Comparison of ENCODE assay signal across 15 cellular contexts in the genomic region with DNA sequence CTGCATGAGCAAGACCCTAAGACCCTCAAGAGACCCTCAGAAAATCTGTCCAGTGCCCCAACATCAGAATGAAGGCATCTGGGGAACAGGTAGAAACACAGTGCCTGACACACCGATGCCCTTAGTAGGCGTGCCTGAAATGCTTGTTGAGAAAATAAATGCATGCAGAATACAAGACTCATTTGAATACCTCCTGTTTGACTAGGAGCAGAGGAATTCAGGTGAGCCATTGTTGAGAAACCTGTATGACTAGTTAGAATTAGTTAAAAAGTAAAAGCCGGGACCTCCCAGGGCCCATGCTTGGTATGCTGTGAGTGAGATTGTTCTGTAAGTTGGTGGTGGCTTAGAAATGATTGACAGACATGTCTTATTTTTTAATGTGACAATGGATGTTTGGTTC. TPM values are rescaled to one million over a fixed set of nuclear protein-coding genes. Genes with fewer than 3 reads are reported as not detected.
DNase-seq lines count a peak whose midpoint lies in the region; ATAC-seq and TF ChIP-seq lines count a peak whose summit lies in the region.
"Had no signal": no experiment of that assay in that cellular context is flagged by ENCODE, and none has a peak within 500 bp of the region (broad histone marks: within the 10 kb centered on the region; RNA-seq: fewer than 3 reads in every experiment).

No MANE protein-coding gene starts in this region.

- H3K9me3 Mint-ChIP-seq in type B pancreatic cell = no peaks in the 10 kb centered on the region
- H3K9me3 Mint-ChIP-seq: nephron progenitor cell had no signal

- H3K27me3 Mint-ChIP-seq in type B pancreatic cell = peaks cover 3% of the 10 kb centered on the region

- peak; percentile 91 for DNase-seq in HT-29 (ENCODE audit: low spot score)
- DNase-seq in breast epithelium (ENCODE audit: low spot score in 2 of 2) = no peak
- peak; percentile 82 for DNase-seq in kidney glomerular epithelial cell (lab: John Stamatoyannopoulos, UW)
- no peak for DNase-seq in type B pancreatic cell (ENCODE audit: extremely low spot score, unreplicated experiment)
- DNase-seq in adrenal gland = no peak
- DNase-seq in NCI-H1105 (lab: John Stamatoyannopoulos, UW) = no peak
- DNase-seq: activated gamma-delta T cell; C1 segment of cervical spinal cord; effector CD4-positive, alpha-beta T cell; foreskin melanocyte; GDM1; NCI-H2171 treated with DMSO at 0.1 percent for 48 hours; nephron progenitor cell had no signal

- peaks cover 29% of the 10 kb centered on the region for H3K36me3 Mint-ChIP-seq in type B pancreatic cell

- H3K4me1 Mint-ChIP-seq in type B pancreatic cell (ENCODE audit: unreplicated experiment) = peaks cover 44% of the 10 kb centered on the region
- H3K4me1 Mint-ChIP-seq: nephron progenitor cell had no signal

- intact Hi-C loops in breast epithelium (cut with DNase I; ENCODE audit: low total_unique reads) = no loop called here
- intact Hi-C loops in adrenal gland (cut with DNase I) = no loop called here

- H3K27ac ChIP-seq in breast epithelium (peak overlapping the region; percentile 61 to 62), adrenal gland (no peak overlapping the region)
- H3K27ac ChIP-seq: SK-N-MC had no signal

- no peak for ATAC-seq in HG02623 (IDR thresholded peaks at IDR 0.05; ENCODE audit: unreplicated experiment)

- no peak for TF ChIP-seq POLR2A in breast epithelium (IDR thresholded peaks at IDR 0.05)
- no peak for TF ChIP-seq POLR2A in adrenal gland (IDR thresholded peaks at IDR 0.05)

- peak overlapping the region; percentile 83 for H3K4me3 Mint-ChIP-seq in type B pancreatic cell
- H3K4me3 Mint-ChIP-seq: nephron progenitor cell had no signal

- no peak for TF ChIP-seq CTCF in breast epithelium (IDR thresholded peaks at IDR 0.05)
- TF ChIP-seq CTCF in type B pancreatic cell (conservative IDR thresholded peaks at IDR 0.05) = no peak
- no peak for TF ChIP-seq CTCF in adrenal gland (IDR thresholded peaks at IDR 0.05)

- H3K27me3 ChIP-seq in breast epithelium (no peaks in the 10 kb centered on the region), adrenal gland (no peaks in the 10 kb centered on the region)

- H3K4me3 ChIP-seq in breast epithelium (no peak overlapping the region), adrenal gland (no peak overlapping the region)
- H3K4me3 ChIP-seq: SK-N-MC had no signal

- H3K9me3 ChIP-seq in breast epithelium = no peaks in the 10 kb centered on the region
- no peaks in the 10 kb centered on the region for H3K9me3 ChIP-seq in adrenal gland (replicated peaks in 1 of 3)

- WGBS in adrenal gland, 4 donors = 74 to 88% (median 81%) methylated on average over 3 of the region's 3 CpGs

- H3K36me3 ChIP-seq in breast epithelium (no peaks in the 10 kb centered on the region), adrenal gland (replicated peaks in 1 of 2) (no peaks in the 10 kb centered on the region)

- peak overlapping the region; percentile 98 for H3K27ac Mint-ChIP-seq in type B pancreatic cell
- H3K27ac Mint-ChIP-seq: nephron progenitor cell had no signal

- H3K4me1 ChIP-seq in breast epithelium (no peaks in the 10 kb centered on the region), adrenal gland (replicated peaks in 1 of 2) (no peaks in the 10 kb centered on the region)

RNA-seq across cellular contexts. Expression of gene WWC1, which starts 55.0 kb away (rescaled TPM):
- total RNA-seq in HT-29 (2014; rRNA removed; shearing (Covaris generic)) = 66.0 and 70.1 TPM in 2 replicates
- total RNA-seq in breast epithelium (10 to 100 TPM in 2 of 3 donors, under 1 TPM in 1; 0.96 to 59.9 (median 59.6) TPM), type B pancreatic cell (ENCODE audit: low replicate concordance) (80.1 and 183 TPM in 2 replicates), adrenal gland (1 to 10 TPM in 2 of 8 donors, under 1 TPM in 6; 0.10 to 4.2 (median 0.42) TPM)
- 1 to 10 TPM in 1 of 3 donors, under 1 TPM in 2; 0.54 to 5.8 (median 0.56) TPM for polyA plus RNA-seq in adrenal gland

Comparison
In these comparisons a context has a peak if more than half of its experiments do, and no peak if none do; other contexts are left out.
1. DNase-seq: peak in HT-29 (single experiment) and kidney glomerular epithelial cell (single experiment); none in breast epithelium (0 of 2), type B pancreatic cell (single experiment), adrenal gland (0 of 7) and NCI-H1105 (single experiment).
2. H3K27ac ChIP-seq: peak in breast epithelium (2 of 2); none in adrenal gland (0 of 5).